In genomic region chr15:74792227-74793016, GRCh38 we compare ENCODE assay signal across 17 cellular contexts. TPM values are rescaled to one million over a fixed set of nuclear protein-coding genes. Genes with fewer than 3 reads are reported as not detected.
DNase-seq lines count a peak whose midpoint lies in the region; ATAC-seq and TF ChIP-seq lines count a peak whose summit lies in the region.
"Had no signal": no experiment of that assay in that cellular context is flagged by ENCODE, and none has a peak within 500 bp of the region (broad histone marks: within the 10 kb centered on the region; RNA-seq: fewer than 3 reads in every experiment).

No MANE protein-coding gene starts in this region.

- no peak overlapping the region for H3K27ac ChIP-seq in suprapubic skin
- H3K27ac ChIP-seq: coronary artery, SK-N-MC had no signal

- no peak overlapping the region for H3K4me3 ChIP-seq in suprapubic skin
- H3K4me3 ChIP-seq: coronary artery, SK-N-MC had no signal

- peaks cover 65% of the 10 kb centered on the region for H3K4me1 ChIP-seq in suprapubic skin

- H3K36me3 Mint-ChIP-seq in stimulated activated naive CD8-positive, alpha-beta T cell treated with anti-CD3 and anti-CD28 coated beads, Interleukin-15, Interleukin-2, amounts not matched to agents 100 ng/mL and 50 ng/mL, for 24 hours (ENCODE audit: low read depth), result peaks cover 52% of the 10 kb centered on the region
- H3K36me3 Mint-ChIP-seq in activated CD8-positive, alpha-beta T cell treated with anti-CD3 and anti-CD28 coated beads for 36 hours (ENCODE audit: low read depth), result peaks cover 55% of the 10 kb centered on the region
- H3K36me3 Mint-ChIP-seq in memory B cell, result peaks cover 20% of the 10 kb centered on the region

- no peaks in the 10 kb centered on the region for H3K27me3 ChIP-seq in suprapubic skin
- H3K27me3 ChIP-seq: foreskin keratinocyte had no signal

- H3K4me1 Mint-ChIP-seq in stimulated activated naive CD8-positive, alpha-beta T cell treated with anti-CD3 and anti-CD28 coated beads, Interleukin-15, Interleukin-2, amounts not matched to agents 100 ng/mL and 50 ng/mL, for 24 hours (ENCODE audit: low read depth), result peaks cover 92% of the 10 kb centered on the region
- peaks cover 83% of the 10 kb centered on the region for H3K4me1 Mint-ChIP-seq in activated CD8-positive, alpha-beta T cell treated with anti-CD3 and anti-CD28 coated beads for 36 hours (ENCODE audit: low read depth)
- H3K4me1 Mint-ChIP-seq in memory B cell, result peaks cover 63% of the 10 kb centered on the region

- no peak for DNase-seq in stimulated activated naive CD8-positive, alpha-beta T cell treated with anti-CD3 and anti-CD28 coated beads, Interleukin-15, Interleukin-2, amounts not matched to agents 100 U/mL and 50 U/mL, for 24 hours
- DNase-seq in activated CD8-positive, alpha-beta T cell treated with anti-CD3 and anti-CD28 coated beads for 36 hours, result peak; percentile 24
- DNase-seq in memory B cell (ENCODE audit: low spot score in 2 of 2) (no peak), SW480 (ENCODE audit: low spot score) (no peak), suprapubic skin (ENCODE audit: low spot score in 2 of 2) (no peak), HCEC 1CT (no peak)
- DNase-seq: activated CD8-positive, alpha-beta memory T cell treated with anti-CD3 and anti-CD28 coated beads, Interleukin-2, amount 50 U/mL, for 48 hours; foreskin keratinocyte; NCI-H1436; NCI-H748 treated with DMSO at 0.1 percent for 48 hours; occipital lobe; stimulated activated CD4-positive, alpha-beta T cell treated with anti-CD3 and anti-CD28 coated beads, Interleukin-4, amount 100 ng/mL, for 24 hours had no signal

- 77% methylated on average over 12 of the region's 12 CpGs for WGBS in suprapubic skin

- H3K27ac Mint-ChIP-seq in stimulated activated naive CD8-positive, alpha-beta T cell treated with anti-CD3 and anti-CD28 coated beads, Interleukin-15, Interleukin-2, amounts not matched to agents 100 ng/mL and 50 ng/mL, for 24 hours, result peak overlapping the region; percentile 95
- peak overlapping the region; percentile 83 for H3K27ac Mint-ChIP-seq in activated CD8-positive, alpha-beta T cell treated with anti-CD3 and anti-CD28 coated beads for 36 hours
- H3K27ac Mint-ChIP-seq in memory B cell, result peak overlapping the region; percentile 92

- no peak for ATAC-seq in stimulated activated naive CD8-positive, alpha-beta T cell treated with anti-CD3 and anti-CD28 coated beads, Interleukin-15, Interleukin-2, amounts not matched to agents 100 U/mL and 50 U/mL, for 24 hours
- no peak for ATAC-seq in activated CD8-positive, alpha-beta T cell treated with anti-CD3 and anti-CD28 coated beads for 36 hours
- ATAC-seq in memory B cell (ENCODE audit: low read depth) (no peak), HG02642 (IDR thresholded peaks at IDR 0.05; ENCODE audit: poor library complexity, unreplicated experiment) (no peak)
- ATAC-seq: foreskin keratinocyte had no signal

- TF ChIP-seq EP300 in suprapubic skin (IDR thresholded peaks at IDR 0.05), result no peak

- H3K27me3 Mint-ChIP-seq in stimulated activated naive CD8-positive, alpha-beta T cell treated with anti-CD3 and anti-CD28 coated beads, Interleukin-15, Interleukin-2, amounts not matched to agents 100 ng/mL and 50 ng/mL, for 24 hours, result no peaks in the 10 kb centered on the region
- H3K27me3 Mint-ChIP-seq in activated CD8-positive, alpha-beta T cell treated with anti-CD3 and anti-CD28 coated beads for 36 hours, result no peaks in the 10 kb centered on the region
- no peaks in the 10 kb centered on the region for H3K27me3 Mint-ChIP-seq in memory B cell

- CTCF ChIA-PET in activated CD8-positive, alpha-beta T cell treated with anti-CD3 and anti-CD28 coated beads for 36 hours (lab: Charles Lee), result interaction anchor here (0.9 to 30.3 kb wide), 9 partner anchors 4 to 169 kb away, joined by 3 to 1327 read pairs (median 9); partner anchors contain the start of genes CSK and ULK3

- POLR2A ChIA-PET in activated CD8-positive, alpha-beta T cell treated with anti-CD3 and anti-CD28 coated beads for 36 hours (lab: Charles Lee), result interaction anchor here (0.6 to 16.0 kb wide), 5 partner anchors 12 to 161 kb away, joined by 3 to 410 read pairs (median 3); partner anchors contain the start of gene CSK

- H3K9me3 ChIP-seq in suprapubic skin, result no peaks in the 10 kb centered on the region

- intact Hi-C loops in activated CD8-positive, alpha-beta T cell treated with anti-CD3 and anti-CD28 coated beads for 36 hours (cut with micrococcal nuclease), result no loop called here

- TF ChIP-seq CTCF in activated CD8-positive, alpha-beta T cell treated with anti-CD3 and anti-CD28 coated beads for 36 hours (IDR thresholded peaks at IDR 0.05), result no peak
- no peak for TF ChIP-seq CTCF in suprapubic skin (IDR thresholded peaks at IDR 0.05)

- no peak for TF ChIP-seq POLR2A in suprapubic skin (IDR thresholded peaks at IDR 0.05)

- no peaks in the 10 kb centered on the region for H3K36me3 ChIP-seq in suprapubic skin

- peak overlapping the region; percentile 86 for H3K4me3 Mint-ChIP-seq in stimulated activated naive CD8-positive, alpha-beta T cell treated with anti-CD3 and anti-CD28 coated beads, Interleukin-15, Interleukin-2, amounts not matched to agents 100 ng/mL and 50 ng/mL, for 24 hours
- H3K4me3 Mint-ChIP-seq in activated CD8-positive, alpha-beta T cell treated with anti-CD3 and anti-CD28 coated beads for 36 hours, result peak overlapping the region; percentile 98
- H3K4me3 Mint-ChIP-seq in memory B cell, result peak overlapping the region; percentile 85

- H3K9me3 Mint-ChIP-seq in stimulated activated naive CD8-positive, alpha-beta T cell treated with anti-CD3 and anti-CD28 coated beads, Interleukin-15, Interleukin-2, amounts not matched to agents 100 ng/mL and 50 ng/mL, for 24 hours, result no peaks in the 10 kb centered on the region
- no peaks in the 10 kb centered on the region for H3K9me3 Mint-ChIP-seq in activated CD8-positive, alpha-beta T cell treated with anti-CD3 and anti-CD28 coated beads for 36 hours
- no peaks in the 10 kb centered on the region for H3K9me3 Mint-ChIP-seq in memory B cell

RNA-seq across cellular contexts. Expression of gene CSK, which starts 10.5 kb away (rescaled TPM):
- 100 to 1,000 TPM; 254 to 260 TPM for total RNA-seq in activated CD8-positive, alpha-beta T cell treated with anti-CD3 and anti-CD28 coated beads for 36 hours
- 10 to 100 TPM; 33.1 to 45.2 (median 35.5) TPM for total RNA-seq in suprapubic skin

RNA-seq across cellular contexts. Expression of gene LMAN1L, which starts 20.2 kb away (rescaled TPM):
- under 1 TPM in 1 of 2 experiments, not detected in 1; 0.11 TPM for total RNA-seq in activated CD8-positive, alpha-beta T cell treated with anti-CD3 and anti-CD28 coated beads for 36 hours
- under 1 TPM in 1 of 4 donors, not detected in 3; 0.42 TPM for total RNA-seq in suprapubic skin
- total RNA-seq: foreskin keratinocyte, occipital lobe, temporal lobe had no signal

RNA-seq across cellular contexts. Expression of gene CPLX3, which starts 34.0 kb away (rescaled TPM):
- under 1 TPM in 1 of 2 experiments, not detected in 1; 0.11 TPM for total RNA-seq in activated CD8-positive, alpha-beta T cell treated with anti-CD3 and anti-CD28 coated beads for 36 hours
- under 1 TPM in 1 of 4 donors, not detected in 3; 0.47 TPM for total RNA-seq in suprapubic skin
- total RNA-seq: foreskin keratinocyte had no signal

RNA-seq across cellular contexts. Expression of gene CYP1A2, which starts 43.8 kb away (rescaled TPM):
- not detected for total RNA-seq in activated CD8-positive, alpha-beta T cell treated with anti-CD3 and anti-CD28 coated beads for 36 hours
- not detected for total RNA-seq in suprapubic skin
- total RNA-seq: occipital lobe, temporal lobe had no signal

RNA-seq across cellular contexts. Expression of gene ULK3, which starts 50.5 kb away (rescaled TPM):
- 10 to 100 TPM; 45.9 to 49.3 TPM for total RNA-seq in activated CD8-positive, alpha-beta T cell treated with anti-CD3 and anti-CD28 coated beads for 36 hours
- total RNA-seq in suprapubic skin, result 100 to 1,000 TPM; 105 to 330 (median 129) TPM

Comparison
In these comparisons a context has a peak if more than half of its experiments do, and no peak if none do; other contexts are left out.
1. RNA of gene CSK, which starts 10.5 kb away (total RNA-seq): 254 to 260 TPM in activated CD8-positive, alpha-beta T cell treated with anti-CD3 and anti-CD28 coated beads for 36 hours; 33.1 to 45.2 TPM in suprapubic skin; every median in the first group is over 4 times any median in the second.
2. Peak in every context shown above with its lines, with median percentiles within 50 percentile points of each other: H3K27ac Mint-ChIP-seq and H3K4me3 Mint-ChIP-seq.